8 cellular contexts compared by ENCODE assay signal in the genomic region with DNA sequence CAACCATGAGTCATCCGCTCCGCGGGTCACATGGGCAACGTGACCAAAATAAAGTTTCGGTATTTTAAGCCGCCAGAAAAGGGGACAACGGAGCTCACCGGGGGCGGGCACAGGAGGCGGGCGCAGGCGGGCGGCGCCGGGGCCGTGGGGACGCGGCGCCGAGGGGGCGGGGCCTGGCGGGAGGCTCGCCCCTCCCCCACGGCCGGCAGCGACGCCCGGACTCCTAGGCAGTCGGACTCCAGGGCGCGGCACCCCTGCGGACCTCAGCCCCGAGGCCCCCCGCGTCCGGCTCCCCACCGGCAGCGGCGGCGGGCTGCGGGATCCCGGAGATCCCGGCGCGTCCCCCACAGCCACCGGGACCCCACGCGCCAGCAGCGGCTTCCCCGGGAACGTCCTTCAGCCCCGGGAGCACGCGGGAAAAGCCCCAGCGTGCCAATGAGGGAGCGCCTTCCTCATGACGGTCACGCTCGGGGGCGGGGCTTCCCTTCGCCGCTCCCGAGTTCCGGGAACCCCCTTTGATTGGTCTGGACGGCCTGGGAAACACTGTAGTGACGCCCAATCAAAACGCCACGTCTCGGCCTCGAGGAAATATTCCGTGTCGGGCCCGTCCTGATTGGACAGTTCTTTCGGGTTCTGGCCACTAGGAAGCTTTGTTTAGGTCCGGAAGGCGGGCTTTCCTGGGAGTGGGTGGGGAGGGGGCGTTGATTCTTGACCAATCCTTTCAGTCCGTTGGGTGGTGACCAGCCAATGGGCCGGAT. TPM values are rescaled to one million over a fixed set of nuclear protein-coding genes. Genes with fewer than 3 reads are reported as not detected.
DNase-seq lines count a peak whose midpoint lies in the region; ATAC-seq and TF ChIP-seq lines count a peak whose summit lies in the region.

No MANE protein-coding gene starts in this region.

- peaks cover 36% of the 10 kb centered on the region for H3K4me1 Mint-ChIP-seq in activated naive CD8-positive, alpha-beta T cell treated with anti-CD3 and anti-CD28 coated beads for 36 hours

- no peak for TF ChIP-seq CTCF in GM10266 (IDR thresholded peaks at IDR 0.05; ENCODE audit: control insufficient read depth, insufficient read depth, low read depth, missing control alignments)

- H3K4me3 Mint-ChIP-seq in activated naive CD8-positive, alpha-beta T cell treated with anti-CD3 and anti-CD28 coated beads for 36 hours, result peak overlapping the region; percentile 82

- peaks cover 29% of the 10 kb centered on the region for H3K36me3 Mint-ChIP-seq in activated naive CD8-positive, alpha-beta T cell treated with anti-CD3 and anti-CD28 coated beads for 36 hours

- H3K27me3 Mint-ChIP-seq in activated naive CD8-positive, alpha-beta T cell treated with anti-CD3 and anti-CD28 coated beads for 36 hours, result no peaks in the 10 kb centered on the region

- DNase-seq in GM10266 (ENCODE audit: extremely low spot score) (peak; percentile 100), NCI-H1105 (lab: John Stamatoyannopoulos, UW) (peak; percentile 100), SKM-1 (lab: John Stamatoyannopoulos, UW; ENCODE audit: unreplicated experiment) (peak; percentile 99), glomerular visceral epithelial cell (ENCODE audit: extremely low spot score) (peak; percentile 100), occipital lobe (lab: John Stamatoyannopoulos, UW) (peak; percentile 100)
- DNase-seq in activated naive CD8-positive, alpha-beta T cell treated with anti-CD3 and anti-CD28 coated beads for 36 hours, result peak; percentile 99

- no peaks in the 10 kb centered on the region for H3K9me3 Mint-ChIP-seq in activated naive CD8-positive, alpha-beta T cell treated with anti-CD3 and anti-CD28 coated beads for 36 hours

- H3K27ac ChIP-seq in temporal lobe (ENCODE audit: low read depth, low read length), result peak overlapping the region; percentile 73

- ATAC-seq in HG02642 (IDR thresholded peaks at IDR 0.05; ENCODE audit: poor library complexity, unreplicated experiment), result peak; percentile 73

- peak overlapping the region; percentile 86 for H3K27ac Mint-ChIP-seq in activated naive CD8-positive, alpha-beta T cell treated with anti-CD3 and anti-CD28 coated beads for 36 hours

RNA-seq across cellular contexts. Expression of a gene that starts 0.5 kb away (rescaled TPM):
- total RNA-seq in activated naive CD8-positive, alpha-beta T cell treated with anti-CD3 and anti-CD28 coated beads for 36 hours, result 10 to 100 TPM; 70.4 to 71.4 TPM
- total RNA-seq in occipital lobe (115 TPM), temporal lobe (76.7 TPM)

Comparison
In these comparisons a context has a peak if more than half of its experiments do, and no peak if none do; other contexts are left out.
1. Peak in every context shown above with its lines: DNase-seq, ATAC-seq and H3K27ac ChIP-seq.